18 cellular contexts compared by ENCODE assay signal in the genomic region with DNA sequence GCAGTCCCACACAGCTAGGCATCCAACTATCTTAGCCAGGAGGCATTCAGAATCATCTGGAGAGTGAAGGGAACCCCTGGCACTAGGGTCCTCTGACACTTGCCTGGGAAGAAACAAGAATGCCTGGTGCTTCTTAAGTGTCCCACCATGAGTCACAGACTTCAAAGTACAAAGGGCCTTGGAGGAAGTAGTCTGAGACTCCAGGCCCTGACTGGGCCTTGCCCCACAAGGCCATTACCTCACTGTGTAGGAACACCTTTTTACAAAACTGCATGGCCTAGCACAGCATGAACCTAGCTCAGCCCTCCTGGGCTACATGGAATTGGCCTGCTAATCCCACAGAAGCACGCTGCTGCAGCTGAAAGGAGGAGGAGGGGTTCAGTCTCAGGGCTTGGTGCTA.
"Had no signal": no experiment of that assay in that cellular context is flagged by ENCODE, and none has a peak within 500 bp of the region (broad histone marks: within the 10 kb centered on the region; RNA-seq: fewer than 3 reads in every experiment).

No MANE protein-coding gene starts in this region.

- ATAC-seq: activated CD8-positive, alpha-beta T cell treated with anti-CD3 and anti-CD28 coated beads, Interleukin-2, amount 10 ng/mL, durations not matched to agents 7 days and 5 days; heart left ventricle; left lobe of liver; naive thymus-derived CD4-positive, alpha-beta T cell had no signal

- H3K27me3 ChIP-seq: heart left ventricle, neutrophil, tibial nerve had no signal

- H3K9ac ChIP-seq: parathyroid adenoma had no signal

- DNase-seq: activated CD4-positive, alpha-beta T cell treated with anti-CD3 and anti-CD28 coated beads, Interleukin-2, amount 10 ng/mL, durations not matched to agents 24 days and 14 days; activated CD4-positive, CD25-positive, alpha-beta regulatory T cell; activated CD8-positive, alpha-beta memory T cell treated with anti-CD3 and anti-CD28 coated beads, Interleukin-2, amount 50 U/mL, for 4 hours; activated CD8-positive, alpha-beta T cell treated with anti-CD3 and anti-CD28 coated beads, Interleukin-2, amount 10 ng/mL, durations not matched to agents 7 days and 5 days; activated gamma-delta T cell treated with Interleukin-2 at 50 U/mL for 16 hours; activated naive CD8-positive, alpha-beta T cell treated with anti-CD3 and anti-CD28 coated beads, Interleukin-2, amount 10 ng/mL, durations not matched to agents 7 days and 5 days; activated T-cell treated with anti-CD3 and anti-CD28 coated beads, Interleukin-2, amount 50 U/mL, for 48 hours; anterior cingulate cortex; effector CD8-positive, alpha-beta T cell; heart left ventricle; naive thymus-derived CD4-positive, alpha-beta T cell; stimulated activated CD4-positive, alpha-beta T cell treated with anti-CD3 and anti-CD28 coated beads, Interleukin-12 subunit alpha, Interleukin-12 subunit beta, amount 100 ng/mL, for 4 hours; stimulated activated CD4-positive, alpha-beta T cell treated with anti-CD3 and anti-CD28 coated beads, Interleukin-2, amount 100 ng/mL, for 24 hours had no signal

- H3K9me3 ChIP-seq: neutrophil had no signal

- H3K4me1 Mint-ChIP-seq: activated CD4-positive, alpha-beta T cell treated with anti-CD3 and anti-CD28 coated beads, Interleukin-2, amount 10 ng/mL, durations not matched to agents 24 days and 14 days; activated naive CD8-positive, alpha-beta T cell treated with anti-CD3 and anti-CD28 coated beads, Interleukin-2, amount 10 ng/mL, durations not matched to agents 7 days and 5 days had no signal

- H3K4me1 ChIP-seq: heart left ventricle, parathyroid adenoma, tibial nerve had no signal

- H3K4me3 ChIP-seq: heart left ventricle, tibial nerve had no signal

- H3K27ac ChIP-seq: heart left ventricle, neutrophil, parathyroid adenoma, tibial nerve had no signal

- H2AFZ ChIP-seq: parathyroid adenoma had no signal

- H3K4me3 Mint-ChIP-seq: activated CD4-positive, alpha-beta T cell treated with anti-CD3 and anti-CD28 coated beads, Interleukin-2, amount 10 ng/mL, durations not matched to agents 24 days and 14 days; activated CD8-positive, alpha-beta T cell treated with anti-CD3 and anti-CD28 coated beads, Interleukin-2, amount 10 ng/mL, durations not matched to agents 7 days and 5 days; activated naive CD8-positive, alpha-beta T cell treated with anti-CD3 and anti-CD28 coated beads, Interleukin-2, amount 10 ng/mL, durations not matched to agents 7 days and 5 days; naive thymus-derived CD4-positive, alpha-beta T cell; T-helper 2 cell treated with Interferon-gamma antibody and Interleukin-4, amounts not matched to agents 5 μg/mL and 100 μg/mL, for 36 hours had no signal

- H3K27ac Mint-ChIP-seq: activated CD4-positive, alpha-beta T cell treated with anti-CD3 and anti-CD28 coated beads, Interleukin-2, amount 10 ng/mL, durations not matched to agents 24 days and 14 days; activated CD8-positive, alpha-beta T cell treated with anti-CD3 and anti-CD28 coated beads, Interleukin-2, amount 10 ng/mL, durations not matched to agents 7 days and 5 days; activated naive CD8-positive, alpha-beta T cell treated with anti-CD3 and anti-CD28 coated beads, Interleukin-2, amount 10 ng/mL, durations not matched to agents 7 days and 5 days; naive thymus-derived CD4-positive, alpha-beta T cell; T-helper 2 cell treated with Interferon-gamma antibody and Interleukin-4, amounts not matched to agents 5 μg/mL and 100 μg/mL, for 36 hours had no signal

- H3K79me2 ChIP-seq: parathyroid adenoma had no signal

- H3K36me3 Mint-ChIP-seq: activated naive CD8-positive, alpha-beta T cell treated with anti-CD3 and anti-CD28 coated beads, Interleukin-2, amount 10 ng/mL, durations not matched to agents 7 days and 5 days had no signal

- H3K27me3 Mint-ChIP-seq: activated CD4-positive, alpha-beta T cell treated with anti-CD3 and anti-CD28 coated beads, Interleukin-2, amount 10 ng/mL, durations not matched to agents 24 days and 14 days; naive thymus-derived CD4-positive, alpha-beta T cell had no signal

- H3K36me3 ChIP-seq: heart left ventricle, neutrophil had no signal
